In genomic region chr9:78234810-78235209, GRCh38 we compare ENCODE assay signal across 10 cellular contexts. TPM values are rescaled to one million over a fixed set of nuclear protein-coding genes. Genes with fewer than 3 reads are reported as not detected.
A peak's percentile ranks its signal among the peaks of the same experiment; 100 is the strongest.
DNase-seq lines count a peak whose midpoint lies in the region; ATAC-seq and TF ChIP-seq lines count a peak whose summit lies in the region.
"Had no signal": no experiment of that assay in that cellular context is flagged by ENCODE, and none has a peak within 500 bp of the region (broad histone marks: within the 10 kb centered on the region; RNA-seq: fewer than 3 reads in every experiment).

No MANE protein-coding gene starts in this region.

- H3K4me1 ChIP-seq in BLaER1, result peaks cover 41% of the 10 kb centered on the region
- no peaks in the 10 kb centered on the region for H3K4me1 ChIP-seq in Caco-2

- POLR2A ChIA-PET in Caco-2 (lab: Charles Lee), result no interaction called here

- TF ChIP-seq RAD21 in neural cell (conservative IDR thresholded peaks at IDR 0.05), result no peak

- CTCF ChIA-PET in Caco-2 (lab: Charles Lee), result no interaction called here

- no peak for TF ChIP-seq EP300 in neural cell (conservative IDR thresholded peaks at IDR 0.05; ENCODE audit: poor library complexity, severe bottlenecking)

- no peaks in the 10 kb centered on the region for H3K9me3 Mint-ChIP-seq in Caco-2 (ENCODE audit: unreplicated experiment)

- BruUV-seq in Caco-2 (replicated peaks; lab: Mats Ljungman, UMichigan), result no TSS peak

- H3F3A ChIP-seq in neural cell (ENCODE audit: insufficient read depth, low read length, poor library complexity, severe bottlenecking), result no peaks in the 10 kb centered on the region

- H3K79me2 ChIP-seq in neural cell (replicated peaks; ENCODE audit: insufficient read depth, low read length), result peaks cover 7% of the 10 kb centered on the region

- H3K4me2 ChIP-seq in BLaER1 (peak overlapping the region; percentile 91), neural cell (ENCODE audit: low read length) (no peak overlapping the region)

- H3K27me3 Mint-ChIP-seq in Caco-2 (ENCODE audit: insufficient read depth, unreplicated experiment), result no peaks in the 10 kb centered on the region

- H4K20me1 ChIP-seq in BLaER1 (peaks cover 6% of the 10 kb centered on the region; the same call in 1 of the 2 replicates), neural cell (ENCODE audit: insufficient read depth) (no peaks in the 10 kb centered on the region)

- no peak for ATAC-seq in HG03139 (IDR thresholded peaks at IDR 0.05; ENCODE audit: unreplicated experiment)

- no peaks in the 10 kb centered on the region for H3K27me3 ChIP-seq in BLaER1
- H3K27me3 ChIP-seq in neural cell (ENCODE audit: insufficient read depth, low read depth, low read length), result no peaks in the 10 kb centered on the region
- H3K27me3 ChIP-seq in Caco-2 (replicated peaks; ENCODE audit: control insufficient read depth, insufficient read depth, low read length), result no peaks in the 10 kb centered on the region

- H3K9me2 ChIP-seq in neural cell (ENCODE audit: insufficient read depth, low read length), result no peaks in the 10 kb centered on the region

- H3K9me3 ChIP-seq in BLaER1, result no peaks in the 10 kb centered on the region
- no peaks in the 10 kb centered on the region for H3K9me3 ChIP-seq in neural cell (ENCODE audit: low read length)
- H3K9me3 ChIP-seq in Caco-2, result no peaks in the 10 kb centered on the region

- H3K9ac ChIP-seq in BLaER1, result no peak overlapping the region
- no peak overlapping the region for H3K9ac ChIP-seq in neural cell (ENCODE audit: low read length)

- TF ChIP-seq CTCF in LNCaP clone FGC (IDR thresholded peaks at IDR 0.05; ENCODE audit: control insufficient read depth, extremely low read depth, insufficient read depth), result no peak
- no peak for TF ChIP-seq CTCF in neural cell (IDR thresholded peaks at IDR 0.05; ENCODE audit: poor library complexity, severe bottlenecking)
- TF ChIP-seq CTCF in Caco-2 (IDR thresholded peaks at IDR 0.05; ENCODE audit: insufficient read depth in 1 of 2, low read depth in 1 of 2, low read length in 1 of 2, severe bottlenecking in 1 of 2, unreplicated experiment in 1 of 2), result no peak

- H3K27ac Mint-ChIP-seq in Caco-2 (ENCODE audit: unreplicated experiment), result no peak overlapping the region

- no peaks in the 10 kb centered on the region for H3K4me1 Mint-ChIP-seq in Caco-2 (ENCODE audit: low read depth, unreplicated experiment)

- no peak overlapping the region for H2AFZ ChIP-seq in neural cell (ENCODE audit: low read depth, low read length)

- no peaks in the 10 kb centered on the region for H3K36me3 Mint-ChIP-seq in Caco-2 (ENCODE audit: insufficient read depth, unreplicated experiment)

- H3K4me3 ChIP-seq in BLaER1 (peak overlapping the region; percentile 83), LNCaP clone FGC (ENCODE audit: low read depth, low read length) (peak overlapping the region; percentile 85), neural cell (ENCODE audit: low read length) (peak overlapping the region; percentile 96), Caco-2 (ENCODE audit: low read depth, low read length) (no peak overlapping the region)

- no peak overlapping the region for H3K4me3 Mint-ChIP-seq in Caco-2 (ENCODE audit: unreplicated experiment)

- intact Hi-C loops in Caco-2 (cut with micrococcal nuclease; ENCODE audit: unreplicated experiment), result no loop called here

- H3K27ac ChIP-seq in BLaER1, result no peak overlapping the region
- no peak overlapping the region for H3K27ac ChIP-seq in neural cell (ENCODE audit: low read length)

- peaks cover 9% of the 10 kb centered on the region; the same call in 1 of the 2 replicates for H3K36me3 ChIP-seq in BLaER1
- H3K36me3 ChIP-seq in neural cell (ENCODE audit: insufficient read depth, low read length), result no peaks in the 10 kb centered on the region
- H3K36me3 ChIP-seq in Caco-2 (ENCODE audit: control insufficient read depth, insufficient read depth, low read length), result no peaks in the 10 kb centered on the region

- DNase-seq in LNCaP clone FGC (ENCODE audit: low read depth) (no peak), dermis blood vessel endothelial cell (peak; percentile 36), NCI-H510A treated with DMSO at 0.1 percent for 48 hours (lab: John Stamatoyannopoulos, UW) (no peak), Caco-2 (no peak)
- DNase-seq in effector CD4-positive, alpha-beta T cell, result no peak
- DNase-seq: NCI-H1092; stimulated activated CD4-positive, alpha-beta T cell treated with anti-CD3 and anti-CD28 coated beads, Interleukin-1b, Interleukin-23, amount 100 ng/mL, for 48 hours had no signal

TF ChIP-seq in neural cell, 6 proteins besides CTCF, POLR2A, EP300 and RAD21:
- no peak for TF ChIP-seq MXI1 (conservative IDR thresholded peaks at IDR 0.05; ENCODE audit: poor library complexity, severe bottlenecking)

RNA-seq across cellular contexts. Expression of gene CEP78, which starts 1.1 kb away (rescaled TPM):
- total RNA-seq in dermis blood vessel endothelial cell (18.5 and 29.8 TPM in 2 replicates), Caco-2 (2022) (10.1 and 11.2 TPM in 2 replicates)
- 57.8 and 64.9 TPM in 2 replicates for polyA plus RNA-seq in neural cell
- polyA minus RNA-seq in neural cell, result 81.8 and 88.7 TPM in 2 replicates
